8 cellular contexts compared by ENCODE assay signal in genomic region chr21:44153889-44154228, GRCh38. TPM values are rescaled to one million over a fixed set of nuclear protein-coding genes. Genes with fewer than 3 reads are reported as not detected.
DNase-seq lines count a peak whose midpoint lies in the region; ATAC-seq, FAIRE-seq and TF ChIP-seq lines count a peak whose summit lies in the region.
"Not testable (repeated sequence)": the region's sequence is repeated elsewhere in the genome, so short reads cannot be mapped to it uniquely, and the experiment has no call there.

No MANE protein-coding gene starts in this region.

- H3K9me3 Mint-ChIP-seq in activated naive CD4-positive, alpha-beta T cell treated with anti-CD3 and anti-CD28 coated beads, Interleukin-2, amount 50 U/mL, for 72 hours: not testable (repeated sequence)

- not testable (repeated sequence) for H3K9me3 ChIP-seq in heart right ventricle, neutrophil

- H3K36me3 Mint-ChIP-seq in activated naive CD4-positive, alpha-beta T cell treated with anti-CD3 and anti-CD28 coated beads, Interleukin-2, amount 50 U/mL, for 72 hours: not testable (repeated sequence)

- not testable (repeated sequence) for H3K4me1 ChIP-seq in heart right ventricle; neutrophil (ENCODE audit: control insufficient read depth in 1 of 2, insufficient read depth in 1 of 2, low read depth in 1 of 2, low read length in 1 of 2)

- intact Hi-C loops in heart right ventricle (cut with DNase I): not testable (repeated sequence)

- not testable (repeated sequence) for H3K27ac ChIP-seq in heart right ventricle
- peak overlapping the region; percentile 63 for H3K27ac ChIP-seq in neutrophil

- peak; percentile 87 for FAIRE-seq in GM18507 (lab: Jason Lieb, UNC)

- not testable (repeated sequence) for DNase-seq in GM18507 (ENCODE audit: extremely low spot score, insufficient read length, low read depth); heart right ventricle
- peak; percentile 32 for DNase-seq in activated CD4-positive, CD25-positive, alpha-beta regulatory T cell treated with anti-CD3 and anti-CD28 coated beads, Interleukin-2, amount 50 U/mL, for 72 hours
- DNase-seq in activated CD8-positive, alpha-beta memory T cell treated with anti-CD3 and anti-CD28 coated beads, Interleukin-2, amount 50 U/mL, for 24 hours (ENCODE audit: extremely low read depth): peak; percentile 23
- peak; percentile 53 to 75 for DNase-seq in activated naive CD4-positive, alpha-beta T cell treated with anti-CD3 and anti-CD28 coated beads, Interleukin-2, amount 50 U/mL, for 72 hours (ENCODE audit: low spot score in 2 of 2)
- peak; percentile 26 to 38 for DNase-seq in stimulated activated CD4-positive, alpha-beta T cell treated with anti-CD3 and anti-CD28 coated beads, Interleukin-1b, Interleukin-23, amount 100 ng/mL, for 4 hours (ENCODE audit: low read depth in 2 of 2)
- DNase-seq in stimulated activated naive CD8-positive, alpha-beta T cell treated with anti-CD3 and anti-CD28 coated beads, Interleukin-15, Interleukin-2, amounts not matched to agents 100 U/mL and 50 U/mL, for 24 hours: peak; percentile 43

- H3K27ac Mint-ChIP-seq in activated naive CD4-positive, alpha-beta T cell treated with anti-CD3 and anti-CD28 coated beads, Interleukin-2, amount 50 U/mL, for 72 hours: not testable (repeated sequence)

- peak; percentile 69 to 70 for ATAC-seq in activated naive CD4-positive, alpha-beta T cell treated with anti-CD3 and anti-CD28 coated beads, Interleukin-2, amount 50 U/mL, for 72 hours
- peak; percentile 14 to 74 (median 59) for ATAC-seq in heart right ventricle
- peak; percentile 62 for ATAC-seq in stimulated activated naive CD8-positive, alpha-beta T cell treated with anti-CD3 and anti-CD28 coated beads, Interleukin-15, Interleukin-2, amounts not matched to agents 100 U/mL and 50 U/mL, for 24 hours

- H3K36me3 ChIP-seq in heart right ventricle, neutrophil: not testable (repeated sequence)

- not testable (repeated sequence) for H3K27me3 ChIP-seq in heart right ventricle, neutrophil

- not testable (repeated sequence) for H3K4me3 ChIP-seq in heart right ventricle; neutrophil (ENCODE audit: low read depth in 1 of 2, low read length in 1 of 2)

- TF ChIP-seq CTCF in heart right ventricle (IDR thresholded peaks at IDR 0.05); neutrophil (IDR thresholded peaks at IDR 0.05): not testable (repeated sequence)

- WGBS in heart right ventricle, 2 donors: 89 to 100% methylated on average over 5 to 8 of the region's 17 CpGs

RNA-seq across cellular contexts. Expression of gene GATD3, which starts 20.4 kb away (rescaled TPM):
- total RNA-seq in activated naive CD4-positive, alpha-beta T cell treated with anti-CD3 and anti-CD28 coated beads, Interleukin-2, amount 50 U/mL, for 72 hours: 10 to 100 TPM; 35.3 to 76.8 TPM
- total RNA-seq in heart right ventricle: 100 to 1,000 TPM in 4 of 10 donors, 10 to 100 TPM in 5, 1 to 10 TPM in 1; 8.2 to 310 (median 20.2) TPM
- polyA plus RNA-seq in heart right ventricle: 100 to 1,000 TPM in 1 of 2 donors, 10 to 100 TPM in 1; 15.9 to 116 TPM

RNA-seq across cellular contexts. Expression of gene PWP2, which starts 46.7 kb away (rescaled TPM):
- total RNA-seq in activated naive CD4-positive, alpha-beta T cell treated with anti-CD3 and anti-CD28 coated beads, Interleukin-2, amount 50 U/mL, for 72 hours: 10 to 100 TPM; 38.6 to 51.6 TPM
- total RNA-seq in heart right ventricle: 10 to 100 TPM in 1 of 10 donors, 1 to 10 TPM in 8, not detected in 1; 1.0 to 14.8 (median 6.5) TPM
- 1 to 10 TPM; 2.3 to 5.4 TPM for polyA plus RNA-seq in heart right ventricle
